10 cellular contexts compared by ENCODE assay signal in genomic region chr10:119518176-119518575, GRCh38. TPM values are rescaled to one million over a fixed set of nuclear protein-coding genes. Genes with fewer than 3 reads are reported as not detected.
DNase-seq lines count a peak whose midpoint lies in the region; ATAC-seq lines count a peak whose summit lies in the region.
"Had no signal": no experiment of that assay in that cellular context is flagged by ENCODE, and none has a peak within 500 bp of the region (broad histone marks: within the 10 kb centered on the region; RNA-seq: fewer than 3 reads in every experiment).

No MANE protein-coding gene starts in this region.

- CTCF ChIA-PET in activated CD4-positive, alpha-beta T cell treated with anti-CD3 and anti-CD28 coated beads for 36 hours (lab: Charles Lee) = interaction anchor here (0.5 to 2.5 kb wide), 8 partner anchors 10 to 173 kb away, joined by 3 to 14 read pairs (median 5); partner anchors contain the start of gene RGS10

- DNase-seq in activated CD4-positive, alpha-beta T cell treated with anti-CD3 and anti-CD28 coated beads for 36 hours = no peak
- DNase-seq in activated CD4-positive, alpha-beta T cell treated with anti-CD3 and anti-CD28 coated beads for 1 hour = no peak
- no peak for DNase-seq in activated T-helper 1 cell treated with anti-CD3 and anti-CD28 coated beads, Interleukin-12 subunit alpha, Interleukin-12 subunit beta, Interleukin-2, Interleukin-4 antibody, amounts not matched to agents 30 ng/mL and 10 ng/mL and 1 ng/mL, durations not matched to agents 14 hours and 24 hours and 36 hours (ENCODE audit: low spot score)
- DNase-seq in stimulated activated effector memory CD8-positive, alpha-beta T cell treated with anti-CD3 and anti-CD28 coated beads, Interleukin-12 subunit alpha, Interleukin-12 subunit beta, amount 100 ng/mL, for 72 hours (ENCODE audit: low spot score in 2 of 2) = no peak
- DNase-seq in SW 1271 (lab: John Stamatoyannopoulos, UW) (no peak), dedifferentiated amniotic fluid mesenchymal stem cell (ENCODE audit: extremely low spot score) (no peak)
- DNase-seq in activated CD4-positive, CD25-positive, alpha-beta regulatory T cell (lab: John Stamatoyannopoulos, UW) = no peak
- DNase-seq: GOT3 had no signal

- peak overlapping the region; percentile 98 for H3K27ac Mint-ChIP-seq in activated CD4-positive, alpha-beta T cell treated with anti-CD3 and anti-CD28 coated beads for 36 hours
- H3K27ac Mint-ChIP-seq in activated T-helper 1 cell treated with anti-CD3 and anti-CD28 coated beads, Interleukin-12 subunit alpha, Interleukin-12 subunit beta, Interleukin-2, Interleukin-4 antibody, amounts not matched to agents 30 ng/mL and 10 ng/mL and 1 ng/mL, durations not matched to agents 14 hours and 24 hours and 36 hours = peak overlapping the region; percentile 82
- H3K27ac Mint-ChIP-seq in stimulated activated effector memory CD8-positive, alpha-beta T cell treated with anti-CD3 and anti-CD28 coated beads, Interleukin-12 subunit alpha, Interleukin-12 subunit beta, amount 100 ng/mL, for 72 hours = peak overlapping the region; percentile 62

- no peak for ATAC-seq in activated CD4-positive, alpha-beta T cell treated with anti-CD3 and anti-CD28 coated beads for 36 hours
- ATAC-seq in HG02943 (IDR thresholded peaks at IDR 0.05; ENCODE audit: low read depth, unreplicated experiment) = peak; percentile 13
- ATAC-seq in stimulated activated effector memory CD8-positive, alpha-beta T cell treated with anti-CD3 and anti-CD28 coated beads, Interleukin-12 subunit alpha, Interleukin-12 subunit beta, amount 100 ng/mL, for 72 hours = no peak
- ATAC-seq: A549 had no signal

- no peaks in the 10 kb centered on the region for H3K27me3 Mint-ChIP-seq in activated CD4-positive, alpha-beta T cell treated with anti-CD3 and anti-CD28 coated beads for 36 hours
- H3K27me3 Mint-ChIP-seq in activated T-helper 1 cell treated with anti-CD3 and anti-CD28 coated beads, Interleukin-12 subunit alpha, Interleukin-12 subunit beta, Interleukin-2, Interleukin-4 antibody, amounts not matched to agents 30 ng/mL and 10 ng/mL and 1 ng/mL, durations not matched to agents 14 hours and 24 hours and 36 hours (ENCODE audit: insufficient read depth) = no peaks in the 10 kb centered on the region

- peak overlapping the region; percentile 51 for H3K4me3 Mint-ChIP-seq in activated CD4-positive, alpha-beta T cell treated with anti-CD3 and anti-CD28 coated beads for 36 hours
- peak overlapping the region; percentile 54 for H3K4me3 Mint-ChIP-seq in activated T-helper 1 cell treated with anti-CD3 and anti-CD28 coated beads, Interleukin-12 subunit alpha, Interleukin-12 subunit beta, Interleukin-2, Interleukin-4 antibody, amounts not matched to agents 30 ng/mL and 10 ng/mL and 1 ng/mL, durations not matched to agents 14 hours and 24 hours and 36 hours
- peak overlapping the region; percentile 37 for H3K4me3 Mint-ChIP-seq in stimulated activated effector memory CD8-positive, alpha-beta T cell treated with anti-CD3 and anti-CD28 coated beads, Interleukin-12 subunit alpha, Interleukin-12 subunit beta, amount 100 ng/mL, for 72 hours

- H3K4me1 Mint-ChIP-seq in activated CD4-positive, alpha-beta T cell treated with anti-CD3 and anti-CD28 coated beads for 36 hours = peaks cover 63% of the 10 kb centered on the region
- H3K4me1 Mint-ChIP-seq in activated T-helper 1 cell treated with anti-CD3 and anti-CD28 coated beads, Interleukin-12 subunit alpha, Interleukin-12 subunit beta, Interleukin-2, Interleukin-4 antibody, amounts not matched to agents 30 ng/mL and 10 ng/mL and 1 ng/mL, durations not matched to agents 14 hours and 24 hours and 36 hours (ENCODE audit: low read depth) = peaks cover 53% of the 10 kb centered on the region
- H3K4me1 Mint-ChIP-seq in stimulated activated effector memory CD8-positive, alpha-beta T cell treated with anti-CD3 and anti-CD28 coated beads, Interleukin-12 subunit alpha, Interleukin-12 subunit beta, amount 100 ng/mL, for 72 hours = peaks cover 40% of the 10 kb centered on the region

- peaks cover 60% of the 10 kb centered on the region for H3K36me3 Mint-ChIP-seq in activated CD4-positive, alpha-beta T cell treated with anti-CD3 and anti-CD28 coated beads for 36 hours (ENCODE audit: low read depth)
- peaks cover 56% of the 10 kb centered on the region for H3K36me3 Mint-ChIP-seq in activated T-helper 1 cell treated with anti-CD3 and anti-CD28 coated beads, Interleukin-12 subunit alpha, Interleukin-12 subunit beta, Interleukin-2, Interleukin-4 antibody, amounts not matched to agents 30 ng/mL and 10 ng/mL and 1 ng/mL, durations not matched to agents 14 hours and 24 hours and 36 hours (ENCODE audit: low read depth)
- peaks cover 65% of the 10 kb centered on the region for H3K36me3 Mint-ChIP-seq in stimulated activated effector memory CD8-positive, alpha-beta T cell treated with anti-CD3 and anti-CD28 coated beads, Interleukin-12 subunit alpha, Interleukin-12 subunit beta, amount 100 ng/mL, for 72 hours

- H3K9me3 Mint-ChIP-seq in activated CD4-positive, alpha-beta T cell treated with anti-CD3 and anti-CD28 coated beads for 36 hours (ENCODE audit: low read depth) = no peaks in the 10 kb centered on the region
- H3K9me3 Mint-ChIP-seq in activated T-helper 1 cell treated with anti-CD3 and anti-CD28 coated beads, Interleukin-12 subunit alpha, Interleukin-12 subunit beta, Interleukin-2, Interleukin-4 antibody, amounts not matched to agents 30 ng/mL and 10 ng/mL and 1 ng/mL, durations not matched to agents 14 hours and 24 hours and 36 hours = no peaks in the 10 kb centered on the region
- no peaks in the 10 kb centered on the region for H3K9me3 Mint-ChIP-seq in stimulated activated effector memory CD8-positive, alpha-beta T cell treated with anti-CD3 and anti-CD28 coated beads, Interleukin-12 subunit alpha, Interleukin-12 subunit beta, amount 100 ng/mL, for 72 hours

- POLR2A ChIA-PET in activated CD4-positive, alpha-beta T cell treated with anti-CD3 and anti-CD28 coated beads for 36 hours (lab: Charles Lee) = interaction anchor here (0.6 to 1.2 kb wide), 4 partner anchors 13 to 284 kb away, joined by 3 to 4 read pairs (median 4); partner anchors contain the start of gene RGS10

- intact Hi-C loops in activated CD4-positive, alpha-beta T cell treated with anti-CD3 and anti-CD28 coated beads for 36 hours (cut with DNase I, micrococcal nuclease) = loop anchor here in 1 of 2 experiments (5.0 kb wide), 1 partner anchor 211 kb away; no protein-coding TSS in a partner anchor
- intact Hi-C loops in activated T-helper 1 cell treated with anti-CD3 and anti-CD28 coated beads, Interleukin-12 subunit alpha, Interleukin-12 subunit beta, Interleukin-2, Interleukin-4 antibody, amounts not matched to agents 30 ng/mL and 10 ng/mL and 1 ng/mL, durations not matched to agents 14 hours and 24 hours and 36 hours (cut with micrococcal nuclease) = no loop called here

RNA-seq across cellular contexts. Expression of gene RGS10, which starts 24.3 kb away (rescaled TPM):
- 100 to 1,000 TPM; 186 to 191 TPM for total RNA-seq in activated CD4-positive, alpha-beta T cell treated with anti-CD3 and anti-CD28 coated beads for 36 hours
- 142 and 150 TPM in 2 replicates for total RNA-seq in activated T-helper 1 cell treated with anti-CD3 and anti-CD28 coated beads, Interleukin-12 subunit alpha, Interleukin-12 subunit beta, Interleukin-2, Interleukin-4 antibody, amounts not matched to agents 30 ng/mL and 10 ng/mL and 1 ng/mL, durations not matched to agents 14 hours and 24 hours and 36 hours
